13 cellular contexts compared by ENCODE assay signal in genomic region chr3:115341208-115341607, GRCh38.
A peak's percentile ranks its signal among the peaks of the same experiment; 100 is the strongest.
DNase-seq lines count a peak whose midpoint lies in the region; ATAC-seq, FAIRE-seq and TF ChIP-seq lines count a peak whose summit lies in the region.
"Had no signal": no experiment of that assay in that cellular context is flagged by ENCODE, and none has a peak within 500 bp of the region (broad histone marks: within the 10 kb centered on the region; RNA-seq: fewer than 3 reads in every experiment).

No MANE protein-coding gene starts in this region.

- in situ Hi-C loops in ACHN (cut with HindIII; ENCODE audit: low pct_ligation_motif_present, low pct_unique_long_range_greater_than_20kb, low sequenced_read_pairs) = no loop called here

- H3K9me3 ChIP-seq in RWPE2 (ENCODE audit: severe bottlenecking) (no peaks in the 10 kb centered on the region), Peyer's patch (no peaks in the 10 kb centered on the region)
- H3K9me3 ChIP-seq: body of pancreas had no signal

- ATAC-seq in RWPE2 (ENCODE audit: low read depth) (peak; percentile 90), GM19452 (IDR thresholded peaks at IDR 0.05; ENCODE audit: unreplicated experiment) (no peak), HG03097 (IDR thresholded peaks at IDR 0.05; ENCODE audit: low FRiP score, unreplicated experiment) (no peak)
- ATAC-seq: body of pancreas had no signal

- H3K27me3 ChIP-seq in RWPE2 (ENCODE audit: insufficient read depth, poor library complexity, severe bottlenecking) = no peaks in the 10 kb centered on the region
- no peaks in the 10 kb centered on the region for H3K27me3 ChIP-seq in Peyer's patch
- H3K27me3 ChIP-seq: body of pancreas had no signal

- H3K27ac ChIP-seq in RWPE2 (ENCODE audit: poor library complexity, severe bottlenecking) (no peak overlapping the region), Peyer's patch (no peak overlapping the region)
- H3K27ac ChIP-seq: body of pancreas had no signal

- TF ChIP-seq POLR2A in Peyer's patch (IDR thresholded peaks at IDR 0.05) = no peak
- TF ChIP-seq POLR2A in GM12892 (IDR thresholded peaks at IDR 0.05; ENCODE audit: low read depth, low read length) = no peak

- H3K4me3 ChIP-seq in RWPE2 (ENCODE audit: severe bottlenecking) (no peak overlapping the region), foreskin fibroblast (ENCODE audit: low read depth in 1 of 2, low read length in 2 of 2) (no peak overlapping the region), Peyer's patch (no peak overlapping the region)
- H3K4me3 ChIP-seq: body of pancreas had no signal

- no peak for TF ChIP-seq CTCF in RWPE2 (IDR thresholded peaks at IDR 0.05; ENCODE audit: poor library complexity, severe bottlenecking)
- TF ChIP-seq CTCF in foreskin fibroblast (IDR thresholded peaks at IDR 0.05; ENCODE audit: low read depth, low read length) = no peak
- no peak for TF ChIP-seq CTCF in Peyer's patch (IDR thresholded peaks at IDR 0.05)

- H3K36me3 ChIP-seq in RWPE2 (ENCODE audit: low read depth) (no peaks in the 10 kb centered on the region), Peyer's patch (no peaks in the 10 kb centered on the region)

- no peaks in the 10 kb centered on the region for H3K4me1 ChIP-seq in RWPE2 (ENCODE audit: insufficient read depth, poor library complexity, severe bottlenecking)
- no peaks in the 10 kb centered on the region for H3K4me1 ChIP-seq in Peyer's patch
- H3K4me1 ChIP-seq: body of pancreas had no signal

- no peak for FAIRE-seq in GM12892 (lab: Jason Lieb, UNC)

- DNase-seq in ACHN (peak; percentile 38), H4 (ENCODE audit: low spot score) (peak; percentile 14), RWPE2 (ENCODE audit: low spot score) (no peak), foreskin fibroblast (peak; percentile 66 to 81), Peyer's patch (no peak), GM12892 (ENCODE audit: insufficient read length) (no peak)
- DNase-seq: hippocampal formation, NCI-H1436, SHP77 treated with DMSO at 0.1 percent for 48 hours, substantia nigra had no signal

Comparison
In these comparisons a context has a peak if more than half of its experiments do, and no peak if none do; other contexts are left out.
1. DNase-seq: peak in ACHN (single experiment), H4 (single experiment) and foreskin fibroblast (2 of 2); none in RWPE2 (single experiment), Peyer's patch (0 of 3) and GM12892 (single experiment).